ENCODE assay signal across 1 cellular context in the genomic region with DNA sequence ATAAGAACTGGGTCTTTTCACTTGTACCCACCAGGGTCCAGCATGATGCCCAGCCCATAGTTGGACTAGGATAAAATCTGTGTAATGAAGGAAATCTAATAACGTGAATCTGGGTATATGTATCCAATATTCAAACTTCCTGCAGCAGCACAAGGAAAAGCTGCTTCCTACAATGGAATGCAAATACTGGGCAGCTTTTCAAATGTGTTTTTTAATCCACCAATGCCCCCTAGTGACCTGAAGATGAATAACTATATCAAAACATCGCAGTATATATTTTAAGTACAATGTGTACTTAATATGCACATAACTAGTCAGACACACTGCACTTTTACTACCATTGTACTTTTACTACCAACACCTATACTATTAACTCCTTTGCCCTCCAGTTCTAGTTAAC.
TF ChIP-seq lines count a peak whose summit lies in the region.

No MANE protein-coding gene starts in this region.

TF ChIP-seq in K562, 482 proteins besides CTCF, POLR2A, EP300 and RAD21 (continued from another document):
- TF ChIP-seq, protein P1, sequence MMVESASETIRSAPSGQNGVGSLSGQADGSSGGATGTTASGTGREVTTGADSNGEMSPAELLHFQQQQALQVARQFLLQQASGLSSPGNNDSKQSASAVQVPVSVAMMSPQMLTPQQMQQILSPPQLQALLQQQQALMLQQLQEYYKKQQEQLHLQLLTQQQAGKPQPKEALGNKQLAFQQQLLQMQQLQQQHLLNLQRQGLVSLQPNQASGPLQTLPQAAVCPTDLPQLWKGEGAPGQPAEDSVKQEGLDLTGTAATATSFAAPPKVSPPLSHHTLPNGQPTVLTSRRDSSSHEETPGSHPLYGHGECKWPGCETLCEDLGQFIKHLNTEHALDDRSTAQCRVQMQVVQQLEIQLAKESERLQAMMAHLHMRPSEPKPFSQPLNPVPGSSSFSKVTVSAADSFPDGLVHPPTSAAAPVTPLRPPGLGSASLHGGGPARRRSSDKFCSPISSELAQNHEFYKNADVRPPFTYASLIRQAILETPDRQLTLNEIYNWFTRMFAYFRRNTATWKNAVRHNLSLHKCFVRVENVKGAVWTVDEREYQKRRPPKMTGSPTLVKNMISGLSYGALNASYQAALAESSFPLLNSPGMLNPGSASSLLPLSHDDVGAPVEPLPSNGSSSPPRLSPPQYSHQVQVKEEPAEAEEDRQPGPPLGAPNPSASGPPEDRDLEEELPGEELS (CRISPR knock-in tag; IDR thresholded peaks at IDR 0.05; ENCODE audit: borderline replicate concordance), result no peak
- TF ChIP-seq SMC3 (conservative IDR thresholded peaks at IDR 0.05; ENCODE audit: insufficient read depth, low read depth, low read length), result peak; percentile 43
- TF ChIP-seq JUND (IDR thresholded peaks at IDR 0.05; ENCODE audit: borderline replicate concordance, low read depth, low read length), result no peak
- 0 out of 3 replicates have a peak, but pooled peaks have one; percentile 6 for TF ChIP-seq JUND (tag; IDR thresholded peaks at IDR 0.05; ENCODE audit: borderline replicate concordance, low read depth, low read length)
- no peak for TF ChIP-seq LCOR (CRISPR knock-in tag; IDR thresholded peaks at IDR 0.05)
- no peak for TF ChIP-seq PTBP1 (IDR thresholded peaks at IDR 0.05; ENCODE audit: low read depth, low read length)
- TF ChIP-seq NFRKB (IDR thresholded peaks at IDR 0.05; ENCODE audit: low read depth), result no peak
- TF ChIP-seq, protein P2, sequence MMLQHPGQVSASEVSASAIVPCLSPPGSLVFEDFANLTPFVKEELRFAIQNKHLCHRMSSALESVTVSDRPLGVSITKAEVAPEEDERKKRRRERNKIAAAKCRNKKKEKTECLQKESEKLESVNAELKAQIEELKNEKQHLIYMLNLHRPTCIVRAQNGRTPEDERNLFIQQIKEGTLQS (IDR thresholded peaks at IDR 0.05), result no peak
- TF ChIP-seq, protein P2 (CRISPR knock-in tag; conservative IDR thresholded peaks at IDR 0.05), result no peak
- no peak for TF ChIP-seq SETDB1 (IDR thresholded peaks at IDR 0.05; ENCODE audit: low read length)
- TF ChIP-seq, protein P3, sequence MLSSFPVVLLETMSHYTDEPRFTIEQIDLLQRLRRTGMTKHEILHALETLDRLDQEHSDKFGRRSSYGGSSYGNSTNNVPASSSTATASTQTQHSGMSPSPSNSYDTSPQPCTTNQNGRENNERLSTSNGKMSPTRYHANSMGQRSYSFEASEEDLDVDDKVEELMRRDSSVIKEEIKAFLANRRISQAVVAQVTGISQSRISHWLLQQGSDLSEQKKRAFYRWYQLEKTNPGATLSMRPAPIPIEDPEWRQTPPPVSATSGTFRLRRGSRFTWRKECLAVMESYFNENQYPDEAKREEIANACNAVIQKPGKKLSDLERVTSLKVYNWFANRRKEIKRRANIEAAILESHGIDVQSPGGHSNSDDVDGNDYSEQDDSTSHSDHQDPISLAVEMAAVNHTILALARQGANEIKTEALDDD (IDR thresholded peaks at IDR 0.05), result peak; percentile 44
- TF ChIP-seq TBP (optimal IDR thresholded peaks at IDR 0.05; ENCODE audit: low read depth, low read length), result no peak
- TF ChIP-seq, protein P4, sequence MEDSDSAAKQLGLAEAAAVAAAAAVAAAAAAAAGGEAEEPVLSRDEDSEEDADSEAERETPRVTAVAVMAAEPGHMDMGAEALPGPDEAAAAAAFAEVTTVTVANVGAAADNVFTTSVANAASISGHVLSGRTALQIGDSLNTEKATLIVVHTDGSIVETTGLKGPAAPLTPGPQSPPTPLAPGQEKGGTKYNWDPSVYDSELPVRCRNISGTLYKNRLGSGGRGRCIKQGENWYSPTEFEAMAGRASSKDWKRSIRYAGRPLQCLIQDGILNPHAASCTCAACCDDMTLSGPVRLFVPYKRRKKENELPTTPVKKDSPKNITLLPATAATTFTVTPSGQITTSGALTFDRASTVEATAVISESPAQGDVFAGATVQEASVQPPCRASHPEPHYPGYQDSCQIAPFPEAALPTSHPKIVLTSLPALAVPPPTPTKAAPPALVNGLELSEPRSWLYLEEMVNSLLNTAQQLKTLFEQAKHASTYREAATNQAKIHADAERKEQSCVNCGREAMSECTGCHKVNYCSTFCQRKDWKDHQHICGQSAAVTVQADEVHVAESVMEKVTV (CRISPR knock-in tag; IDR thresholded peaks at IDR 0.05), result 0 out of 2 replicates have a peak, but pooled peaks have one; percentile 27
- TF ChIP-seq, protein P5, sequence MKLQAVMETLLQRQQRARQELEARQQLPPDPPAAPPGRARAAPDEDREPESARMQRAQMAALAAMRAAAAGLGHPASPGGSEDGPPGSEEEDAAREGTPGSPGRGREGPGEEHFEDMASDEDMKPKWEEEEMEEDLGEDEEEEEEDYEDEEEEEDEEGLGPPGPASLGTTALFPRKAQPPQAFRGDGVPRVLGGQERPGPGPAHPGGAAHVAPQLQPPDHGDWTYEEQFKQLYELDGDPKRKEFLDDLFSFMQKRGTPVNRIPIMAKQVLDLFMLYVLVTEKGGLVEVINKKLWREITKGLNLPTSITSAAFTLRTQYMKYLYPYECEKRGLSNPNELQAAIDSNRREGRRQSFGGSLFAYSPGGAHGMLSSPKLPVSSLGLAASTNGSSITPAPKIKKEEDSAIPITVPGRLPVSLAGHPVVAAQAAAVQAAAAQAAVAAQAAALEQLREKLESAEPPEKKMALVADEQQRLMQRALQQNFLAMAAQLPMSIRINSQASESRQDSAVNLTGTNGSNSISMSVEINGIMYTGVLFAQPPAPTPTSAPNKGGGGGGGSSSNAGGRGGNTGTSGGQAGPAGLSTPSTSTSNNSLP (IDR thresholded peaks at IDR 0.05; ENCODE audit: borderline replicate concordance, low read depth, low read length), result 0 out of 2 replicates have a peak, but pooled peaks have one; percentile 37
TF ChIP-seq in K562: peak in this region for 7.
